Comparison of ENCODE assay signal across 24 cellular contexts in the genomic region with DNA sequence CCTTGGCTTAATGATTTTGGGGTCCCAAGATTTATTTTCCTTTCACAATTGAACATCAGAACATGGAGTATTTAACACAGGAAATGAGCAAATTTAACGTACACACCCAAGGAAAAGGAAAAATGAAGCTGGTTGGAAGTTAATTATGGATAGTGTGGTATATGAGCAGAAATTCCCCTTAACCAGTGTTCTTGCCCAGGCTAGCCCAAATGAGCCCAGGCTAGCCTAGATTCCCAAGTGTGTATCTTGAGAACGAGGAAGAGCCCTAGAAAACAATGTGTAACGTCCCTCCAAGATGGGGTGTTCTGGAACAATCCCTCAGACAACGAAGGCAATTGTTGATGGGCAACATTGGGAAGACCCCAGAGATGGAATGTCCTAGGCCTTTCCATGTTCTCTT. TPM values are rescaled to one million over a fixed set of nuclear protein-coding genes. Genes with fewer than 3 reads are reported as not detected.
"Had no signal": no experiment of that assay in that cellular context is flagged by ENCODE, and none has a peak within 500 bp of the region (broad histone marks: within the 10 kb centered on the region; RNA-seq: fewer than 3 reads in every experiment).

No MANE protein-coding gene starts in this region.

- H3K4me3 Mint-ChIP-seq: IgD-negative memory B cell had no signal

- H3K36me3 ChIP-seq: MG63, SJCRH30 had no signal

- H3K27me3 ChIP-seq: MG63, SJCRH30 had no signal

- H3K27ac Mint-ChIP-seq: IgD-negative memory B cell had no signal

- H3K9me3 ChIP-seq: MG63, SJCRH30 had no signal

- H3K4me1 Mint-ChIP-seq: IgD-negative memory B cell had no signal

- DNase-seq: KBM-7, MG63, NCI-H1092, NCI-H1436, NCI-H187, NCI-H2029, NCI-H2081 treated with DMSO at 0.1 percent for 48 hours, NCI-H2171, NCI-H226, NCI-H446, NCI-H510A, NCI-H524 treated with DMSO at 0.1 percent for 48 hours, NCI-H69, NCI-H774, PC-3, SHP77 treated with DMSO at 0.1 percent for 48 hours, SJCRH30 had no signal

- H3K27ac ChIP-seq: HL-60, SJCRH30 had no signal

- ATAC-seq: Panc1, PC-3, Right ventricle myocardium inferior, SK-N-SH treated with all-trans-retinoic acid at 6 μM for 48 hours had no signal

- H3K36me3 Mint-ChIP-seq: IgD-negative memory B cell had no signal

- H3K4me1 ChIP-seq: SJCRH30 had no signal

- H3K4me3 ChIP-seq: MG63, SJCRH30 had no signal

RNA-seq across cellular contexts. Expression of a gene that starts 33.7 kb away (rescaled TPM):
- total RNA-seq: OCI-LY7, PC-3, RPMI7951, SJCRH30 had no signal
- polyA plus RNA-seq: IgD-negative memory B cell had no signal

RNA-seq across cellular contexts. Expression of a gene that starts 43.2 kb away (rescaled TPM):
- total RNA-seq: OCI-LY7 had no signal
- polyA plus RNA-seq: IgD-negative memory B cell had no signal
